In genomic region chr17:48457080-48457836, GRCh38 we compare ENCODE assay signal across 1 cellular context.
A peak's percentile ranks its signal among the peaks of the same experiment; 100 is the strongest.
TF ChIP-seq lines count a peak whose summit lies in the region.

No MANE protein-coding gene starts in this region.

TF ChIP-seq in HepG2, 621 proteins besides CTCF, POLR2A, EP300 and RAD21 (continued from another document):
- TF ChIP-seq SALL1 (CRISPR knock-in tag; IDR thresholded peaks at IDR 0.05) (0 out of 2 replicates have a peak, but pooled peaks have one; percentile 34), FOXA1 (IDR thresholded peaks at IDR 0.05) (no peak), FOXA1 (CRISPR knock-in tag; IDR thresholded peaks at IDR 0.05) (no peak), AHR (CRISPR knock-in tag; IDR thresholded peaks at IDR 0.05) (0 out of 2 replicates have a peak, but pooled peaks have one; percentile 52), ZNF501 (CRISPR knock-in tag; IDR thresholded peaks at IDR 0.05) (peak; percentile 60; the same call in 1 of the 2 replicates), SMC3 (IDR thresholded peaks at IDR 0.05; ENCODE audit: low read length) (0 out of 2 replicates have a peak, but pooled peaks have one; percentile 17), KDM2A (CRISPR knock-in tag; IDR thresholded peaks at IDR 0.05; ENCODE audit: borderline replicate concordance, low read depth) (peak; percentile 69; the same call in 1 of the 2 replicates), GABPB1 (CRISPR knock-in tag; IDR thresholded peaks at IDR 0.05) (peak; percentile 40; the same call in 1 of the 2 replicates), TFDP1 (CRISPR knock-in tag; IDR thresholded peaks at IDR 0.05; ENCODE audit: borderline replicate concordance) (0 out of 2 replicates have a peak, but pooled peaks have one; percentile 40), ZNF800 (CRISPR knock-in tag; IDR thresholded peaks at IDR 0.05) (0 out of 2 replicates have a peak, but pooled peaks have one; percentile 18), XRCC5 (optimal IDR thresholded peaks at IDR 0.05; ENCODE audit: low read length) (peak; percentile 92), ARID5B (CRISPR knock-in tag; IDR thresholded peaks at IDR 0.05) (peak; percentile 28; the same call in 1 of the 2 replicates), THAP11 (CRISPR knock-in tag; IDR thresholded peaks at IDR 0.05) (no peak), FOXA3 (CRISPR knock-in tag; IDR thresholded peaks at IDR 0.05) (0 out of 2 replicates have a peak, but pooled peaks have one; percentile 12), BHLHE40 (IDR thresholded peaks at IDR 0.05; ENCODE audit: low read length) (0 out of 2 replicates have a peak, but pooled peaks have one; percentile 20), ATF4 (CRISPR knock-in tag; IDR thresholded peaks at IDR 0.05) (no peak), RNF2 (conservative IDR thresholded peaks at IDR 0.05; ENCODE audit: low read depth) (peak; percentile 58; the same call in 1 of the 2 replicates), CEBPG (CRISPR knock-in tag; IDR thresholded peaks at IDR 0.05) (peak; percentile 35; the same call in 1 of the 2 replicates), AFF4 (CRISPR knock-in tag; IDR thresholded peaks at IDR 0.05) (no peak), ZBTB7B (CRISPR knock-in tag; IDR thresholded peaks at IDR 0.05) (no peak), ZKSCAN1 (IDR thresholded peaks at IDR 0.05; ENCODE audit: low read length) (no peak), ATF5 (CRISPR knock-in tag; IDR thresholded peaks at IDR 0.05; ENCODE audit: low read depth) (0 out of 2 replicates have a peak, but pooled peaks have one; percentile 29), ZNF574 (CRISPR knock-in tag; IDR thresholded peaks at IDR 0.05) (0 out of 2 replicates have a peak, but pooled peaks have one; percentile 33)
- TF ChIP-seq, protein P1, sequence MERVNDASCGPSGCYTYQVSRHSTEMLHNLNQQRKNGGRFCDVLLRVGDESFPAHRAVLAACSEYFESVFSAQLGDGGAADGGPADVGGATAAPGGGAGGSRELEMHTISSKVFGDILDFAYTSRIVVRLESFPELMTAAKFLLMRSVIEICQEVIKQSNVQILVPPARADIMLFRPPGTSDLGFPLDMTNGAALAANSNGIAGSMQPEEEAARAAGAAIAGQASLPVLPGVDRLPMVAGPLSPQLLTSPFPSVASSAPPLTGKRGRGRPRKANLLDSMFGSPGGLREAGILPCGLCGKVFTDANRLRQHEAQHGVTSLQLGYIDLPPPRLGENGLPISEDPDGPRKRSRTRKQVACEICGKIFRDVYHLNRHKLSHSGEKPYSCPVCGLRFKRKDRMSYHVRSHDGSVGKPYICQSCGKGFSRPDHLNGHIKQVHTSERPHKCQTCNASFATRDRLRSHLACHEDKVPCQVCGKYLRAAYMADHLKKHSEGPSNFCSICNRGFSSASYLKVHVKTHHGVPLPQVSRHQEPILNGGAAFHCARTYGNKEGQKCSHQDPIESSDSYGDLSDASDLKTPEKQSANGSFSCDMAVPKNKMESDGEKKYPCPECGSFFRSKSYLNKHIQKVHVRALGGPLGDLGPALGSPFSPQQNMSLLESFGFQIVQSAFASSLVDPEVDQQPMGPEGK (CRISPR knock-in tag; IDR thresholded peaks at IDR 0.05): peak; percentile 88
- TF ChIP-seq, protein P2, sequence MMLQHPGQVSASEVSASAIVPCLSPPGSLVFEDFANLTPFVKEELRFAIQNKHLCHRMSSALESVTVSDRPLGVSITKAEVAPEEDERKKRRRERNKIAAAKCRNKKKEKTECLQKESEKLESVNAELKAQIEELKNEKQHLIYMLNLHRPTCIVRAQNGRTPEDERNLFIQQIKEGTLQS (CRISPR knock-in tag; IDR thresholded peaks at IDR 0.05): 0 out of 2 replicates have a peak, but pooled peaks have one; percentile 28
- TF ChIP-seq, protein P3, sequence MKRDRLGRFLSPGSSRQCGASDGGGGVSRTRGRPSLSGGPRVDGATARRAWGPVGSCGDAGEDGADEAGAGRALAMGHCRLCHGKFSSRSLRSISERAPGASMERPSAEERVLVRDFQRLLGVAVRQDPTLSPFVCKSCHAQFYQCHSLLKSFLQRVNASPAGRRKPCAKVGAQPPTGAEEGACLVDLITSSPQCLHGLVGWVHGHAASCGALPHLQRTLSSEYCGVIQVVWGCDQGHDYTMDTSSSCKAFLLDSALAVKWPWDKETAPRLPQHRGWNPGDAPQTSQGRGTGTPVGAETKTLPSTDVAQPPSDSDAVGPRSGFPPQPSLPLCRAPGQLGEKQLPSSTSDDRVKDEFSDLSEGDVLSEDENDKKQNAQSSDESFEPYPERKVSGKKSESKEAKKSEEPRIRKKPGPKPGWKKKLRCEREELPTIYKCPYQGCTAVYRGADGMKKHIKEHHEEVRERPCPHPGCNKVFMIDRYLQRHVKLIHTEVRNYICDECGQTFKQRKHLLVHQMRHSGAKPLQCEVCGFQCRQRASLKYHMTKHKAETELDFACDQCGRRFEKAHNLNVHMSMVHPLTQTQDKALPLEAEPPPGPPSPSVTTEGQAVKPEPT (CRISPR knock-in tag; IDR thresholded peaks at IDR 0.05; ENCODE audit: low read depth): 0 out of 2 replicates have a peak, but pooled peaks have one; percentile 38
- TF ChIP-seq, protein P4, sequence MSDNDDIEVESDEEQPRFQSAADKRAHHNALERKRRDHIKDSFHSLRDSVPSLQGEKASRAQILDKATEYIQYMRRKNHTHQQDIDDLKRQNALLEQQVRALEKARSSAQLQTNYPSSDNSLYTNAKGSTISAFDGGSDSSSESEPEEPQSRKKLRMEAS (IDR thresholded peaks at IDR 0.05): peak; percentile 52; the same call in 1 of the 2 replicates
- TF ChIP-seq, protein P5, sequence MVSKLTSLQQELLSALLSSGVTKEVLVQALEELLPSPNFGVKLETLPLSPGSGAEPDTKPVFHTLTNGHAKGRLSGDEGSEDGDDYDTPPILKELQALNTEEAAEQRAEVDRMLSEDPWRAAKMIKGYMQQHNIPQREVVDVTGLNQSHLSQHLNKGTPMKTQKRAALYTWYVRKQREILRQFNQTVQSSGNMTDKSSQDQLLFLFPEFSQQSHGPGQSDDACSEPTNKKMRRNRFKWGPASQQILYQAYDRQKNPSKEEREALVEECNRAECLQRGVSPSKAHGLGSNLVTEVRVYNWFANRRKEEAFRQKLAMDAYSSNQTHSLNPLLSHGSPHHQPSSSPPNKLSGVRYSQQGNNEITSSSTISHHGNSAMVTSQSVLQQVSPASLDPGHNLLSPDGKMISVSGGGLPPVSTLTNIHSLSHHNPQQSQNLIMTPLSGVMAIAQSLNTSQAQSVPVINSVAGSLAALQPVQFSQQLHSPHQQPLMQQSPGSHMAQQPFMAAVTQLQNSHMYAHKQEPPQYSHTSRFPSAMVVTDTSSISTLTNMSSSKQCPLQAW (CRISPR knock-in tag; IDR thresholded peaks at IDR 0.05): peak; percentile 61; the same call in 1 of the 2 replicates
- TF ChIP-seq, protein P6, sequence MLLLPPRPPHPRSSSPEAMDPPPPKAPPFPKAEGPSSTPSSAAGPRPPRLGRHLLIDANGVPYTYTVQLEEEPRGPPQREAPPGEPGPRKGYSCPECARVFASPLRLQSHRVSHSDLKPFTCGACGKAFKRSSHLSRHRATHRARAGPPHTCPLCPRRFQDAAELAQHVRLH (CRISPR knock-in tag; IDR thresholded peaks at IDR 0.05; ENCODE audit: borderline replicate concordance, low read depth): 0 out of 2 replicates have a peak, but pooled peaks have one; percentile 23
